8 cellular contexts compared by ENCODE assay signal in the genomic region with DNA sequence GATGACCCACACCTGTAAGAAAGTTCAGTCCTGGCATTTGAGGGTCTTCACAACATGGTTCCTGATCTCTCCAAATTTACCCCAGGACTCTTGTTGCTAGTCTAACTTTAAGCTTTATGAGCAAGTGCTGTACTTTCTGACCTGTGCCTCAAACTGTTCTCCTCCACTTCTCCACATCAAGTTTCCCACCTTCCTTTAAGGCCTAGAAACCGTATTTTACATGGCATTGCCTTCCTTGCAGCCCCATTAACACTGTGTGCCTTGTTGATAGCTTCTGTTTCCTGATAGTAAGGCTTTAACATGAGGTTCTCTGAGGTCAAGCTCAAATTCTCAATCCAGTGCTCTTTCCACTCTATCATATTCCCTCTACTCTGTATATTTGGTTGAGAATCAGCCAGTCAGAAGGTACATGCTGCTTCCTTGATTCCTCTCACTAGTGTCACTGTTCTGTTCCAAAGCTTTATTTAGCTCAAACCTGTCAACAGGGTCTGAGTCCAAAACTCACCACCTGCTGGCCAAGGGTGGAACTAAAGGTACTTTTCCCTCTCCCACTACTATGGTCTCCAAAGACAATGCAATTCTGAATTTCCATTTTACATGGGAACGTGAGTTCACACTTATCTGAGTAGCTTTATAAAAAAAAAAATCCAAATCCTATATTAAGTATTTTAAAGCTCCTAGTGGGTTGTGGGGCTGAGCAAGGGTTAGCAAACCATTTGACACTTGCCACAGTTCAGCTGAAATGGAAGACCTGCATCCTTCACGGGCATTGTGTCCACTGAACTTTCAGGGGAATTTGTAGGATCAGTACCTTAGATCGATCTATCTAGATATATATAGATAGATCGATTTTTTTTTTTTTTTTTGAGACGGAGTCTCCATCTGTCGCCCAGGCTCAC. TPM values are rescaled to one million over a fixed set of nuclear protein-coding genes. Genes with fewer than 3 reads are reported as not detected.
DNase-seq lines count a peak whose midpoint lies in the region; ATAC-seq and TF ChIP-seq lines count a peak whose summit lies in the region.

No MANE protein-coding gene starts in this region.

- no peak overlapping the region for H3K4me2 ChIP-seq in HCT116 (ENCODE audit: low read length)

- H3K9me3 ChIP-seq in Caco-2 = no peaks in the 10 kb centered on the region
- no peaks in the 10 kb centered on the region for H3K9me3 ChIP-seq in HCT116 (ENCODE audit: control insufficient read depth in 1 of 2, insufficient read depth in 1 of 2, low read depth in 1 of 2, low read length in 2 of 2)
- H3K9me3 ChIP-seq in aorta (ENCODE audit: control insufficient read depth, low read length) = no peaks in the 10 kb centered on the region

- intact Hi-C loops in Caco-2 (cut with micrococcal nuclease; ENCODE audit: unreplicated experiment) (loop anchor here (1.0 to 2.0 kb wide), 2 partner anchors 57 to 152 kb away; no protein-coding TSS in a partner anchor), HCT116 (cut with micrococcal nuclease) (loop anchor here (1.0 to 5.0 kb wide), 2 partner anchors 152 to 289 kb away; no protein-coding TSS in a partner anchor), left ventricle myocardium superior (cut with micrococcal nuclease) (no loop called here), aorta (cut with DNase I) (loop anchor here in 1 of 2 donors (5.0 kb wide), 1 partner anchor 154 kb away; a partner anchor contains a TSS)

- no peak overlapping the region for H3K9ac ChIP-seq in HCT116 (ENCODE audit: low read length)

- BruUV-seq in Caco-2 (replicated peaks; lab: Mats Ljungman, UMichigan) (no TSS peak), HCT116 (replicated peaks; lab: Mats Ljungman, UMichigan) (no TSS peak)

- H3K4me3 ChIP-seq in Caco-2 (ENCODE audit: low read depth, low read length) (no peak overlapping the region), HCT116 (replicated peaks in 1 of 2; ENCODE audit: low read depth in 1 of 2, low read length in 2 of 2) (no peak overlapping the region), aorta (ENCODE audit: low read length in 2 of 2) (no peak overlapping the region)

- H3K27me3 Mint-ChIP-seq in Caco-2 (ENCODE audit: insufficient read depth, unreplicated experiment) = no peaks in the 10 kb centered on the region
- H3K27me3 Mint-ChIP-seq in activated naive CD8-positive, alpha-beta T cell = no peaks in the 10 kb centered on the region

- WGBS in aorta, 2 donors = 75 to 78% methylated on average over 7 of the region's 7 CpGs

- peak; percentile 47; the same call in 1 of the 2 replicates for TF ChIP-seq RAD21 in HCT116 (IDR thresholded peaks at IDR 0.05; ENCODE audit: low read depth)

- no peaks in the 10 kb centered on the region; the same call in 1 of the 2 replicates for H4K20me1 ChIP-seq in HCT116 (ENCODE audit: insufficient read depth)

- H3K27me3 ChIP-seq in Caco-2 (replicated peaks; ENCODE audit: control insufficient read depth, insufficient read depth, low read length) (no peaks in the 10 kb centered on the region), HCT116 (ENCODE audit: insufficient read depth, low read length) (no peaks in the 10 kb centered on the region), aorta (ENCODE audit: control insufficient read depth in 1 of 2, insufficient read depth in 2 of 2, low read length in 1 of 2) (no peaks in the 10 kb centered on the region)

- DNase-seq in Caco-2 (peak; percentile 58 to 66), HCT116 (ENCODE audit: low read depth, low spot score) (peak; percentile 27), RPMI7951 (ENCODE audit: low read depth) (peak; percentile 41), left ventricle myocardium superior (peak; percentile 41), aorta (no peak)
- peak; percentile 9 to 32 for DNase-seq in stimulated activated CD4-positive, alpha-beta T cell treated with anti-CD3 and anti-CD28 coated beads, Interleukin-1b, Interleukin-23, amount 100 ng/mL, for 1 hour (ENCODE audit: low read depth in 2 of 2)

- no peak overlapping the region for H3K27ac Mint-ChIP-seq in Caco-2 (ENCODE audit: unreplicated experiment)
- peak overlapping the region; percentile 2 for H3K27ac Mint-ChIP-seq in activated naive CD8-positive, alpha-beta T cell

- RAD21 ChIA-PET in HCT116 (lab: Charles Lee; ENCODE audit: low non-redundant PET in 1 of 2, low total read pairs in 2 of 2, uncharacterized antibody in 2 of 2, unreplicated experiment in 2 of 2) = interaction anchor here (0.7 to 2.1 kb wide), 5 partner anchors 152 to 520 kb away, joined by 3 to 17 read pairs (median 4); no protein-coding TSS in a partner anchor

- peaks cover 48% of the 10 kb centered on the region for H3K36me3 Mint-ChIP-seq in Caco-2 (ENCODE audit: insufficient read depth, unreplicated experiment)
- H3K36me3 Mint-ChIP-seq in activated naive CD8-positive, alpha-beta T cell = peaks cover 21% of the 10 kb centered on the region

- H3K4me1 Mint-ChIP-seq in Caco-2 (ENCODE audit: low read depth, unreplicated experiment) = no peaks in the 10 kb centered on the region
- H3K4me1 Mint-ChIP-seq in activated naive CD8-positive, alpha-beta T cell (ENCODE audit: low read depth) = no peaks in the 10 kb centered on the region

- peak; percentile 74 to 75 for TF ChIP-seq CTCF in Caco-2 (IDR thresholded peaks at IDR 0.05; ENCODE audit: insufficient read depth in 1 of 2, low read depth in 1 of 2, low read length in 1 of 2, severe bottlenecking in 1 of 2, unreplicated experiment in 1 of 2)
- peak; percentile 43 to 73 (median 71); a peak in 5 of 6 replicates for TF ChIP-seq CTCF in HCT116 (IDR thresholded peaks at IDR 0.05 in 2 of 3, conservative IDR thresholded peaks at IDR 0.05 in 1 of 3; ENCODE audit: borderline replicate concordance in 1 of 3, insufficient read depth in 1 of 3, low read depth in 2 of 3, low read length in 2 of 3)

- POLR2A ChIA-PET in Caco-2 (lab: Charles Lee) = interaction anchor here (0.5 to 1.1 kb wide), 2 partner anchors 18 to 21 kb away, joined by 5 to 10 read pairs; partner anchors contain the start of gene VCP
- POLR2A ChIA-PET in HCT116 (lab: Charles Lee) = interaction anchor here (0.7 to 1.5 kb wide), 5 partner anchors 20 to 152 kb away, joined by 3 to 9 read pairs (median 4); partner anchors contain the start of genes FANCG and VCP

- CTCF ChIA-PET in Caco-2 (lab: Charles Lee) = interaction anchor here (0.6 to 3.9 kb wide), 15 partner anchors 8 to 403 kb away, joined by 3 to 76 read pairs (median 4); partner anchors contain the start of genes FANCG and VCP
- CTCF ChIA-PET in HCT116 (lab: Charles Lee) = interaction anchor here (0.8 to 3.8 kb wide), 17 partner anchors 9 to 349 kb away, joined by 3 to 86 read pairs (median 4); partner anchors contain the start of genes ATOSB, FANCG and VCP

- H3K36me3 ChIP-seq in Caco-2 (ENCODE audit: control insufficient read depth, insufficient read depth, low read length) = no peaks in the 10 kb centered on the region; the same call in none of the 2 replicates
- H3K36me3 ChIP-seq in HCT116 (ENCODE audit: control insufficient read depth in 1 of 2, insufficient read depth in 2 of 2, low read length in 2 of 2) = peaks cover 4 to 9% of the 10 kb centered on the region in 2 experiments; a peak in 3 of 4 replicates
- no peaks in the 10 kb centered on the region for H3K36me3 ChIP-seq in aorta (ENCODE audit: control insufficient read depth in 1 of 2, insufficient read depth in 2 of 2, low read length in 1 of 2)

- no peaks in the 10 kb centered on the region for H3K9me2 ChIP-seq in HCT116 (ENCODE audit: insufficient read depth)

- no peaks in the 10 kb centered on the region for H3K79me2 ChIP-seq in HCT116 (ENCODE audit: insufficient read depth, low read length)

- H3K9me3 Mint-ChIP-seq in Caco-2 (ENCODE audit: unreplicated experiment) = no peaks in the 10 kb centered on the region
- no peaks in the 10 kb centered on the region for H3K9me3 Mint-ChIP-seq in activated naive CD8-positive, alpha-beta T cell (ENCODE audit: low read depth)

- ATAC-seq in HCT116 (peak; percentile 80), left ventricle myocardium superior (peak; percentile 87), aorta (ENCODE audit: low FRiP score) (no peak), GM19328 (IDR thresholded peaks at IDR 0.05; ENCODE audit: unreplicated experiment) (no peak)

- TF ChIP-seq POLR2A in HCT116 (IDR thresholded peaks at IDR 0.05; ENCODE audit: borderline replicate concordance, extremely low read depth, insufficient read depth, insufficient read length) = no peak

- H2AFZ ChIP-seq in HCT116 (ENCODE audit: low read depth, low read length, poor library complexity, severe bottlenecking) = no peak overlapping the region

- no peaks in the 10 kb centered on the region for H3K4me1 ChIP-seq in Caco-2
- H3K4me1 ChIP-seq in HCT116 (ENCODE audit: control insufficient read depth in 1 of 2, insufficient read depth in 2 of 2, low read length in 2 of 2) = no peaks in the 10 kb centered on the region
- no peaks in the 10 kb centered on the region for H3K4me1 ChIP-seq in aorta (ENCODE audit: control insufficient read depth in 1 of 2, insufficient read depth in 2 of 2, low read length in 2 of 2)

- H3K4me3 Mint-ChIP-seq in Caco-2 (ENCODE audit: unreplicated experiment) = no peak overlapping the region
- H3K4me3 Mint-ChIP-seq in activated naive CD8-positive, alpha-beta T cell = no peak overlapping the region

- H3K27ac ChIP-seq in HCT116 (ENCODE audit: low read depth, low read length) (no peak overlapping the region), aorta (ENCODE audit: low read depth in 1 of 2, low read length in 2 of 2) (no peak overlapping the region)

TF ChIP-seq in HCT116, 20 proteins besides CTCF, POLR2A, EP300 and RAD21 (continues in another document):
- no peak for TF ChIP-seq POLR2AphosphoS5 (IDR thresholded peaks at IDR 0.05; ENCODE audit: low read depth, low read length)

RNA-seq across cellular contexts. Expression of gene VCP, which starts 21.1 kb away (rescaled TPM):
- total RNA-seq in Caco-2 (2022) = 281 TPM in 2 replicates
- 170 TPM for total RNA-seq in HCT116 (2021; ENCODE audit: unreplicated experiment)
- polyA plus RNA-seq in HCT116 (2012) = 169 and 178 TPM in 2 replicates
- 260 and 306 TPM in 2 replicates for total RNA-seq in RPMI7951 (2014; rRNA removed; shearing (Covaris generic))
- total RNA-seq in left ventricle myocardium superior = 233 TPM
- 100 to 1,000 TPM; 187 to 192 TPM for total RNA-seq in aorta
- polyA plus RNA-seq in aorta = 10 to 100 TPM; 50.5 to 70.9 TPM

RNA-seq across cellular contexts. Expression of gene FANCG, which starts 28.4 kb away (rescaled TPM):
- total RNA-seq in Caco-2 (2022) (68.9 and 74.8 TPM in 2 replicates), HCT116 (2021; ENCODE audit: unreplicated experiment) (82.3 TPM), left ventricle myocardium superior (4.4 TPM), aorta (10 to 100 TPM in 1 of 2 donors, 1 to 10 TPM in 1; 7.8 to 17.8 TPM)
- 51.5 and 67.5 TPM in 2 replicates for polyA plus RNA-seq in HCT116 (2012)
- 28.2 and 32.6 TPM in 2 replicates for total RNA-seq in RPMI7951 (2014; rRNA removed; shearing (Covaris generic))
- 10 to 100 TPM in 1 of 2 donors, 1 to 10 TPM in 1; 3.6 to 17.3 TPM for polyA plus RNA-seq in aorta

RNA-seq across cellular contexts. Expression of gene PIGO, which starts 45.1 kb away (rescaled TPM):
- total RNA-seq in Caco-2 (2022) (38.7 and 41.5 TPM in 2 replicates), HCT116 (2021; ENCODE audit: unreplicated experiment) (24.0 TPM), left ventricle myocardium superior (9.5 TPM), aorta (10 to 100 TPM; 12.0 to 16.8 TPM)
- 19.8 and 22.1 TPM in 2 replicates for polyA plus RNA-seq in HCT116 (2012)
- total RNA-seq in RPMI7951 (2014; rRNA removed; shearing (Covaris generic)) = 16.6 and 19.1 TPM in 2 replicates
- 10 to 100 TPM in 1 of 2 donors, 1 to 10 TPM in 1; 8.8 to 22.5 TPM for polyA plus RNA-seq in aorta

RNA-seq across cellular contexts. Expression of gene STOML2, which starts 51.6 kb away (rescaled TPM):
- total RNA-seq in Caco-2 (2022) (235 and 239 TPM in 2 replicates), HCT116 (2021; ENCODE audit: unreplicated experiment) (245 TPM), left ventricle myocardium superior (150 TPM), aorta (10 to 100 TPM; 47.2 to 49.2 TPM)
- 223 and 254 TPM in 2 replicates for polyA plus RNA-seq in HCT116 (2012)
- total RNA-seq in RPMI7951 (2014; rRNA removed; shearing (Covaris generic)) = 136 and 152 TPM in 2 replicates
- polyA plus RNA-seq in aorta = 10 to 100 TPM; 74.5 to 85.3 TPM

Comparison
In these comparisons a context has a peak if more than half of its experiments do, and no peak if none do; other contexts are left out.
1. DNase-seq: peak in Caco-2 (2 of 2), HCT116 (single experiment), RPMI7951 (single experiment), left ventricle myocardium superior (single experiment) and stimulated activated CD4-positive, alpha-beta T cell treated with anti-CD3 and anti-CD28 coated beads, Interleukin-1b, Interleukin-23, amount 100 ng/mL, for 1 hour (2 of 2); none in aorta (0 of 2).
2. ATAC-seq: peak in HCT116 (single experiment) and left ventricle myocardium superior (single experiment); none in aorta (single experiment) and GM19328 (single experiment).